Comparison of ENCODE assay signal across 10 cellular contexts in the genomic region with DNA sequence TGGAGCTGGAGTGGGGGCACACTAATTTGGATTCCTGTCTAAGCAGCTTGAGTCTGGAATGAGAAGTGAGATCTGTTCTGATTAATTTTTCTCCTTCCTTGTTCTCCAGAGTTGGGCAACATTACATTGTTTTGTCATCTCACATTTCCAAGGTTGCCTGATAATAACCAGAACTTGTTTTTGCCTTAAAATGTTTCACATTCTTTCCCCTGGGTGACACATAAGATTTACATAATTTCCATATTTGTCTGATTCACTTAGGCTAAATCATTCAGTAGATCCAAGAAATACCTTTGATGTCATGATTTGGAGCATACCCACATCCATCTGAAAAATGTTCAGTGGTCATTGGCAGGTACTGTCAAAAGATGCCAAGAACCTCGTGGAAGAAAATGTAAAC.
A peak's percentile ranks its signal among the peaks of the same experiment; 100 is the strongest.
DNase-seq lines count a peak whose midpoint lies in the region; ATAC-seq, FAIRE-seq and TF ChIP-seq lines count a peak whose summit lies in the region.
"Had no signal": no experiment of that assay in that cellular context is flagged by ENCODE, and none has a peak within 500 bp of the region (broad histone marks: within the 10 kb centered on the region; RNA-seq: fewer than 3 reads in every experiment).

No MANE protein-coding gene starts in this region.

- intact Hi-C loops in activated CD8-positive, alpha-beta T cell treated with anti-CD3 and anti-CD28 coated beads for 36 hours (cut with micrococcal nuclease): no loop called here
- intact Hi-C loops in colonic mucosa (cut with DNase I): no loop called here

- CTCF ChIA-PET in activated CD8-positive, alpha-beta T cell treated with anti-CD3 and anti-CD28 coated beads for 36 hours (lab: Charles Lee): interaction anchor here (1.8 kb wide), 1 partner anchor 44 kb away, joined by 10 read pairs; no protein-coding TSS in a partner anchor
- CTCF ChIA-PET in activated CD8-positive, alpha-beta T cell treated with anti-CD3 and anti-CD28 coated beads, Interleukin-2, amount 10 ng/mL, durations not matched to agents 7 days and 5 days (lab: Charles Lee): interaction anchor here (1.1 to 2.7 kb wide), 3 partner anchors 18 to 71 kb away, joined by 3 to 8 read pairs (median 6); no protein-coding TSS in a partner anchor

- H3K4me1 ChIP-seq in colonic mucosa: no peaks in the 10 kb centered on the region

- no peak for TF ChIP-seq CTCF in activated CD8-positive, alpha-beta T cell treated with anti-CD3 and anti-CD28 coated beads for 36 hours (IDR thresholded peaks at IDR 0.05)
- no peak for TF ChIP-seq CTCF in colonic mucosa (IDR thresholded peaks at IDR 0.05)

- peaks cover 53% of the 10 kb centered on the region for H3K4me1 Mint-ChIP-seq in activated CD8-positive, alpha-beta T cell treated with anti-CD3 and anti-CD28 coated beads for 36 hours (ENCODE audit: low read depth)
- peaks cover 83% of the 10 kb centered on the region for H3K4me1 Mint-ChIP-seq in activated CD8-positive, alpha-beta T cell treated with anti-CD3 and anti-CD28 coated beads, Interleukin-2, amount 10 ng/mL, durations not matched to agents 7 days and 5 days (ENCODE audit: low read depth)
- peaks cover 67% of the 10 kb centered on the region for H3K4me1 Mint-ChIP-seq in activated naive CD8-positive, alpha-beta T cell treated with anti-CD3 and anti-CD28 coated beads, Interleukin-2, amount 50 U/mL, for 24 hours

- H3K9me3 Mint-ChIP-seq in activated CD8-positive, alpha-beta T cell treated with anti-CD3 and anti-CD28 coated beads for 36 hours: peaks cover 8% of the 10 kb centered on the region
- H3K9me3 Mint-ChIP-seq in activated CD8-positive, alpha-beta T cell treated with anti-CD3 and anti-CD28 coated beads, Interleukin-2, amount 10 ng/mL, durations not matched to agents 7 days and 5 days (ENCODE audit: insufficient read depth): peaks cover 25% of the 10 kb centered on the region
- peaks cover 8% of the 10 kb centered on the region for H3K9me3 Mint-ChIP-seq in activated naive CD8-positive, alpha-beta T cell treated with anti-CD3 and anti-CD28 coated beads, Interleukin-2, amount 50 U/mL, for 24 hours

- no peaks in the 10 kb centered on the region for H3K27me3 Mint-ChIP-seq in activated CD8-positive, alpha-beta T cell treated with anti-CD3 and anti-CD28 coated beads for 36 hours
- no peaks in the 10 kb centered on the region for H3K27me3 Mint-ChIP-seq in activated CD8-positive, alpha-beta T cell treated with anti-CD3 and anti-CD28 coated beads, Interleukin-2, amount 10 ng/mL, durations not matched to agents 7 days and 5 days (ENCODE audit: low read depth)
- H3K27me3 Mint-ChIP-seq in activated naive CD8-positive, alpha-beta T cell treated with anti-CD3 and anti-CD28 coated beads, Interleukin-2, amount 50 U/mL, for 24 hours: no peaks in the 10 kb centered on the region

- H3K27ac ChIP-seq in colonic mucosa: no peak overlapping the region

- H3K36me3 ChIP-seq in colonic mucosa: no peaks in the 10 kb centered on the region
- H3K36me3 ChIP-seq: upper lobe of left lung had no signal

- H3K36me3 Mint-ChIP-seq in activated CD8-positive, alpha-beta T cell treated with anti-CD3 and anti-CD28 coated beads for 36 hours (ENCODE audit: low read depth): peaks cover 4% of the 10 kb centered on the region
- peaks cover 60% of the 10 kb centered on the region for H3K36me3 Mint-ChIP-seq in activated CD8-positive, alpha-beta T cell treated with anti-CD3 and anti-CD28 coated beads, Interleukin-2, amount 10 ng/mL, durations not matched to agents 7 days and 5 days (ENCODE audit: low read depth)
- no peaks in the 10 kb centered on the region for H3K36me3 Mint-ChIP-seq in activated naive CD8-positive, alpha-beta T cell treated with anti-CD3 and anti-CD28 coated beads, Interleukin-2, amount 50 U/mL, for 24 hours (ENCODE audit: low read depth)

- no peak overlapping the region for H3K4me3 ChIP-seq in colonic mucosa
- H3K4me3 ChIP-seq: upper lobe of left lung had no signal

- POLR2A ChIA-PET in activated CD8-positive, alpha-beta T cell treated with anti-CD3 and anti-CD28 coated beads for 36 hours (lab: Charles Lee): no interaction called here
- POLR2A ChIA-PET in activated CD8-positive, alpha-beta T cell treated with anti-CD3 and anti-CD28 coated beads, Interleukin-2, amount 10 ng/mL, durations not matched to agents 7 days and 5 days (lab: Charles Lee): no interaction called here

- no peak overlapping the region for H3K9ac ChIP-seq in colonic mucosa (ENCODE audit: low read depth in 2 of 2, low read length in 2 of 2)

- no peaks in the 10 kb centered on the region for H3K9me3 ChIP-seq in colonic mucosa
- H3K9me3 ChIP-seq: upper lobe of left lung had no signal

- FAIRE-seq in GM19239 (lab: Jason Lieb, UNC): no peak

- ATAC-seq in activated CD8-positive, alpha-beta T cell treated with anti-CD3 and anti-CD28 coated beads for 36 hours: no peak
- no peak for ATAC-seq in activated CD8-positive, alpha-beta T cell treated with anti-CD3 and anti-CD28 coated beads, Interleukin-2, amount 10 ng/mL, durations not matched to agents 7 days and 5 days
- ATAC-seq in activated naive CD8-positive, alpha-beta T cell treated with anti-CD3 and anti-CD28 coated beads, Interleukin-2, amount 50 U/mL, for 24 hours: peak; percentile 47
- ATAC-seq in stimulated activated naive CD8-positive, alpha-beta T cell treated with anti-CD3 and anti-CD28 coated beads, Interleukin-15, Interleukin-2, amounts not matched to agents 100 U/mL and 50 U/mL, for 24 hours: peak; percentile 60

- no peaks in the 10 kb centered on the region for H3K27me3 ChIP-seq in colonic mucosa
- H3K27me3 ChIP-seq: upper lobe of left lung had no signal

- H3K4me3 Mint-ChIP-seq in activated CD8-positive, alpha-beta T cell treated with anti-CD3 and anti-CD28 coated beads for 36 hours: no peak overlapping the region
- H3K4me3 Mint-ChIP-seq in activated CD8-positive, alpha-beta T cell treated with anti-CD3 and anti-CD28 coated beads, Interleukin-2, amount 10 ng/mL, durations not matched to agents 7 days and 5 days: no peak overlapping the region
- H3K4me3 Mint-ChIP-seq in activated naive CD8-positive, alpha-beta T cell treated with anti-CD3 and anti-CD28 coated beads, Interleukin-2, amount 50 U/mL, for 24 hours: no peak overlapping the region

- no peak for DNase-seq in activated CD8-positive, alpha-beta T cell treated with anti-CD3 and anti-CD28 coated beads for 36 hours
- DNase-seq in activated CD8-positive, alpha-beta T cell treated with anti-CD3 and anti-CD28 coated beads, Interleukin-2, amount 10 ng/mL, durations not matched to agents 7 days and 5 days: no peak
- DNase-seq in activated naive CD8-positive, alpha-beta T cell treated with anti-CD3 and anti-CD28 coated beads, Interleukin-2, amount 50 U/mL, for 24 hours: no peak
- DNase-seq in glomerular visceral epithelial cell (ENCODE audit: extremely low spot score) (peak; percentile 33), GM19239 (ENCODE audit: insufficient read length, low spot score) (no peak), NAMALWA (ENCODE audit: low spot score) (no peak), colonic mucosa (no peak)
- no peak for DNase-seq in stimulated activated naive CD8-positive, alpha-beta T cell treated with anti-CD3 and anti-CD28 coated beads, Interleukin-15, Interleukin-2, amounts not matched to agents 100 U/mL and 50 U/mL, for 24 hours
- DNase-seq: stimulated activated CD4-positive, alpha-beta T cell treated with anti-CD3 and anti-CD28 coated beads, Interleukin-4, amount 100 ng/mL, for 4 hours; upper lobe of left lung had no signal

- H3K27ac Mint-ChIP-seq in activated CD8-positive, alpha-beta T cell treated with anti-CD3 and anti-CD28 coated beads for 36 hours: peak overlapping the region; percentile 5
- H3K27ac Mint-ChIP-seq in activated CD8-positive, alpha-beta T cell treated with anti-CD3 and anti-CD28 coated beads, Interleukin-2, amount 10 ng/mL, durations not matched to agents 7 days and 5 days: no peak overlapping the region
- H3K27ac Mint-ChIP-seq in activated naive CD8-positive, alpha-beta T cell treated with anti-CD3 and anti-CD28 coated beads, Interleukin-2, amount 50 U/mL, for 24 hours: peak overlapping the region; percentile 56

Comparison
In these comparisons a context has a peak if more than half of its experiments do, and no peak if none do; other contexts are left out.
1. ATAC-seq: peak in activated naive CD8-positive, alpha-beta T cell treated with anti-CD3 and anti-CD28 coated beads, Interleukin-2, amount 50 U/mL, for 24 hours (single experiment) and stimulated activated naive CD8-positive, alpha-beta T cell treated with anti-CD3 and anti-CD28 coated beads, Interleukin-15, Interleukin-2, amounts not matched to agents 100 U/mL and 50 U/mL, for 24 hours (single experiment); none in activated CD8-positive, alpha-beta T cell treated with anti-CD3 and anti-CD28 coated beads for 36 hours (single experiment) and activated CD8-positive, alpha-beta T cell treated with anti-CD3 and anti-CD28 coated beads, Interleukin-2, amount 10 ng/mL, durations not matched to agents 7 days and 5 days (single experiment).